In genomic region chr13:73204916-73205315, GRCh38 we compare ENCODE assay signal across 29 cellular contexts.
"Had no signal": no experiment of that assay in that cellular context is flagged by ENCODE, and none has a peak within 500 bp of the region (broad histone marks: within the 10 kb centered on the region; RNA-seq: fewer than 3 reads in every experiment).

No MANE protein-coding gene starts in this region.

- H3K27ac Mint-ChIP-seq: activated CD4-positive, alpha-beta memory T cell treated with anti-CD3 and anti-CD28 coated beads for 36 hours; activated CD4-positive, alpha-beta T cell treated with anti-CD3 and anti-CD28 coated beads for 36 hours; activated CD4-positive, alpha-beta T cell treated with anti-CD3 and anti-CD28 coated beads, Interleukin-2, amount 10 ng/mL, durations not matched to agents 24 days and 14 days; activated CD8-positive, alpha-beta memory T cell treated with anti-CD3 and anti-CD28 coated beads, Interleukin-2, amount 10 ng/mL, durations not matched to agents 7 days and 5 days; activated CD8-positive, alpha-beta T cell treated with anti-CD3 and anti-CD28 coated beads, Interleukin-2, amount 10 ng/mL, durations not matched to agents 7 days and 5 days; activated naive CD8-positive, alpha-beta T cell treated with anti-CD3 and anti-CD28 coated beads for 36 hours; activated naive CD8-positive, alpha-beta T cell treated with anti-CD3 and anti-CD28 coated beads, Interleukin-2, amount 50 U/mL, for 24 hours; activated T-helper 1 cell treated with anti-CD3 and anti-CD28 coated beads, Interleukin-12 subunit alpha, Interleukin-12 subunit beta, Interleukin-2, Interleukin-4 antibody, amounts not matched to agents 30 ng/mL and 10 ng/mL and 1 ng/mL, durations not matched to agents 14 hours and 24 hours and 36 hours had no signal

- H3K4me1 ChIP-seq: adrenal gland, gastroesophageal sphincter, heart right ventricle had no signal

- H3K27ac ChIP-seq: adrenal gland, body of pancreas, colonic mucosa, epithelial cell of prostate, esophagus squamous epithelium, gastroesophageal sphincter, heart right ventricle had no signal

- DNase-seq: activated CD4-positive, alpha-beta memory T cell treated with anti-CD3 and anti-CD28 coated beads for 36 hours; activated CD4-positive, alpha-beta T cell treated with anti-CD3 and anti-CD28 coated beads for 36 hours; activated CD4-positive, alpha-beta T cell treated with anti-CD3 and anti-CD28 coated beads, Interleukin-2, amount 10 ng/mL, durations not matched to agents 24 days and 14 days; activated CD4-positive, CD25-positive, alpha-beta regulatory T cell; activated CD4-positive, CD25-positive, alpha-beta regulatory T cell treated with anti-CD3 and anti-CD28 coated beads, Interleukin-2, amount 50 U/mL, for 72 hours; activated CD8-positive, alpha-beta memory T cell treated with anti-CD3 and anti-CD28 coated beads, Interleukin-2, amount 10 ng/mL, durations not matched to agents 7 days and 5 days; activated CD8-positive, alpha-beta memory T cell treated with anti-CD3 and anti-CD28 coated beads, Interleukin-2, amount 50 U/mL, for 4 hours; activated CD8-positive, alpha-beta T cell treated with anti-CD3 and anti-CD28 coated beads, Interleukin-2, amount 10 ng/mL, durations not matched to agents 7 days and 5 days; activated gamma-delta T cell treated with Interleukin-2 at 50 U/mL for 16 hours; activated naive CD4-positive, alpha-beta T cell treated with anti-CD3 and anti-CD28 coated beads, Interleukin-2, amount 50 U/mL, for 16 hours; activated naive CD4-positive, alpha-beta T cell treated with Interleukin-2 at 50 U/mL for 16 hours; activated naive CD8-positive, alpha-beta T cell treated with anti-CD3 and anti-CD28 coated beads for 36 hours; activated naive CD8-positive, alpha-beta T cell treated with anti-CD3 and anti-CD28 coated beads, Interleukin-2, amount 50 U/mL, for 24 hours; activated T-cell treated with anti-CD3 and anti-CD28 coated beads, Interleukin-2, amount 50 U/mL, for 1 hour; activated T-cell treated with anti-CD3 and anti-CD28 coated beads, Interleukin-2, amount 50 U/mL, for 48 hours; adrenal gland; amygdala; aorta; body of pancreas; caudate nucleus; colonic mucosa; effector CD8-positive, alpha-beta T cell; esophagus squamous epithelium; foreskin melanocyte; heart right ventricle; T-helper 2 cell had no signal

- H3K27me3 Mint-ChIP-seq: activated naive CD8-positive, alpha-beta T cell treated with anti-CD3 and anti-CD28 coated beads for 36 hours had no signal

- H3K4me3 ChIP-seq: adrenal gland, body of pancreas, colonic mucosa, esophagus squamous epithelium, gastroesophageal sphincter, heart right ventricle had no signal

- H3K9me3 Mint-ChIP-seq: activated CD4-positive, alpha-beta memory T cell treated with anti-CD3 and anti-CD28 coated beads for 36 hours; activated CD4-positive, alpha-beta T cell treated with anti-CD3 and anti-CD28 coated beads, Interleukin-2, amount 10 ng/mL, durations not matched to agents 24 days and 14 days; activated naive CD8-positive, alpha-beta T cell treated with anti-CD3 and anti-CD28 coated beads for 36 hours; activated naive CD8-positive, alpha-beta T cell treated with anti-CD3 and anti-CD28 coated beads, Interleukin-2, amount 50 U/mL, for 24 hours; activated T-helper 1 cell treated with anti-CD3 and anti-CD28 coated beads, Interleukin-12 subunit alpha, Interleukin-12 subunit beta, Interleukin-2, Interleukin-4 antibody, amounts not matched to agents 30 ng/mL and 10 ng/mL and 1 ng/mL, durations not matched to agents 14 hours and 24 hours and 36 hours had no signal

- H3K36me3 ChIP-seq: adrenal gland, colonic mucosa, esophagus squamous epithelium, gastroesophageal sphincter, heart right ventricle had no signal

- H3K4me1 Mint-ChIP-seq: activated CD4-positive, alpha-beta T cell treated with anti-CD3 and anti-CD28 coated beads for 36 hours; activated CD4-positive, alpha-beta T cell treated with anti-CD3 and anti-CD28 coated beads, Interleukin-2, amount 10 ng/mL, durations not matched to agents 24 days and 14 days; activated CD8-positive, alpha-beta memory T cell treated with anti-CD3 and anti-CD28 coated beads, Interleukin-2, amount 10 ng/mL, durations not matched to agents 7 days and 5 days; activated naive CD8-positive, alpha-beta T cell treated with anti-CD3 and anti-CD28 coated beads for 36 hours; activated naive CD8-positive, alpha-beta T cell treated with anti-CD3 and anti-CD28 coated beads, Interleukin-2, amount 50 U/mL, for 24 hours had no signal

- H3K9me3 ChIP-seq: adrenal gland, body of pancreas, colonic mucosa, esophagus squamous epithelium, gastroesophageal sphincter, heart right ventricle had no signal

- H3K36me3 Mint-ChIP-seq: activated CD4-positive, alpha-beta memory T cell treated with anti-CD3 and anti-CD28 coated beads for 36 hours; activated CD8-positive, alpha-beta memory T cell treated with anti-CD3 and anti-CD28 coated beads, Interleukin-2, amount 10 ng/mL, durations not matched to agents 7 days and 5 days; activated naive CD8-positive, alpha-beta T cell treated with anti-CD3 and anti-CD28 coated beads for 36 hours had no signal

- H3K27me3 ChIP-seq: adrenal gland, body of pancreas, colonic mucosa, esophagus squamous epithelium, gastroesophageal sphincter, heart right ventricle had no signal

- H3K4me3 Mint-ChIP-seq: activated CD4-positive, alpha-beta memory T cell treated with anti-CD3 and anti-CD28 coated beads for 36 hours; activated CD4-positive, alpha-beta T cell treated with anti-CD3 and anti-CD28 coated beads for 36 hours; activated CD4-positive, alpha-beta T cell treated with anti-CD3 and anti-CD28 coated beads, Interleukin-2, amount 10 ng/mL, durations not matched to agents 24 days and 14 days; activated CD8-positive, alpha-beta memory T cell treated with anti-CD3 and anti-CD28 coated beads, Interleukin-2, amount 10 ng/mL, durations not matched to agents 7 days and 5 days; activated CD8-positive, alpha-beta T cell treated with anti-CD3 and anti-CD28 coated beads, Interleukin-2, amount 10 ng/mL, durations not matched to agents 7 days and 5 days; activated naive CD8-positive, alpha-beta T cell treated with anti-CD3 and anti-CD28 coated beads for 36 hours; activated naive CD8-positive, alpha-beta T cell treated with anti-CD3 and anti-CD28 coated beads, Interleukin-2, amount 50 U/mL, for 24 hours; activated T-helper 1 cell treated with anti-CD3 and anti-CD28 coated beads, Interleukin-12 subunit alpha, Interleukin-12 subunit beta, Interleukin-2, Interleukin-4 antibody, amounts not matched to agents 30 ng/mL and 10 ng/mL and 1 ng/mL, durations not matched to agents 14 hours and 24 hours and 36 hours had no signal

- ATAC-seq: activated CD4-positive, alpha-beta T cell treated with anti-CD3 and anti-CD28 coated beads for 36 hours; activated CD8-positive, alpha-beta memory T cell treated with anti-CD3 and anti-CD28 coated beads, Interleukin-2, amount 10 ng/mL, durations not matched to agents 7 days and 5 days; activated CD8-positive, alpha-beta T cell treated with anti-CD3 and anti-CD28 coated beads, Interleukin-2, amount 10 ng/mL, durations not matched to agents 7 days and 5 days; activated naive CD8-positive, alpha-beta T cell treated with anti-CD3 and anti-CD28 coated beads, Interleukin-2, amount 50 U/mL, for 24 hours; body of pancreas; gastroesophageal sphincter; heart right ventricle had no signal
